Comparison of ENCODE assay signal across 12 cellular contexts in genomic region chr12:44847403-44847802, GRCh38. TPM values are rescaled to one million over a fixed set of nuclear protein-coding genes. Genes with fewer than 3 reads are reported as not detected.
A peak's percentile ranks its signal among the peaks of the same experiment; 100 is the strongest.
DNase-seq lines count a peak whose midpoint lies in the region; ATAC-seq, FAIRE-seq and TF ChIP-seq lines count a peak whose summit lies in the region.
"Had no signal": no experiment of that assay in that cellular context is flagged by ENCODE, and none has a peak within 500 bp of the region (broad histone marks: within the 10 kb centered on the region; RNA-seq: fewer than 3 reads in every experiment).

No MANE protein-coding gene starts in this region.

- intact Hi-C loops in GM12878 (cut with micrococcal nuclease; ENCODE audit: unreplicated experiment) (no loop called here), left ventricle myocardium superior (cut with micrococcal nuclease) (no loop called here), upper lobe of right lung (cut with DNase I) (no loop called here)

- ATAC-seq in GM18511 (IDR thresholded peaks at IDR 0.05; ENCODE audit: unreplicated experiment) = peak; percentile 31
- peak; percentile 25 for ATAC-seq in GM21367 (IDR thresholded peaks at IDR 0.05; ENCODE audit: unreplicated experiment)
- ATAC-seq in HG03280 (IDR thresholded peaks at IDR 0.05; ENCODE audit: unreplicated experiment) = peak; percentile 14
- ATAC-seq in GM12878 = peak; percentile 31; the same call in 2 of the 3 replicates
- no peak for ATAC-seq in left ventricle myocardium superior
- no peak for ATAC-seq in upper lobe of right lung

- no peak for DNase-seq in GM12878 (ENCODE audit: low read depth, low spot score)
- no peak for DNase-seq in left ventricle myocardium superior
- DNase-seq in upper lobe of right lung = no peak
- no peak for DNase-seq in stimulated activated CD4-positive, alpha-beta T cell treated with anti-CD3 and anti-CD28 coated beads, Interleukin-2, amount 100 ng/mL, for 48 hours
- no peak for DNase-seq in stimulated activated naive CD4-positive, alpha-beta T cell treated with Interleukin-2 at 50 U/mL for 16 hours (lab: John Stamatoyannopoulos, UW)
- DNase-seq: adrenal gland, NCI-H1417, OCI-M1 had no signal

- H3K27me3 ChIP-seq in GM12878 (replicated peaks in 1 of 2; ENCODE audit: control insufficient read depth in 2 of 2, insufficient read depth in 2 of 2, low read length in 1 of 2) = no peaks in the 10 kb centered on the region
- H3K27me3 ChIP-seq in upper lobe of right lung = no peaks in the 10 kb centered on the region
- H3K27me3 ChIP-seq: adrenal gland had no signal

- no peak for TF ChIP-seq POLR2A in GM12878 (IDR thresholded peaks at IDR 0.05; ENCODE audit: low read depth, low read length)

- in situ Hi-C loops in GM12878 (cut with MboI) = no loop called here

- H3K79me2 ChIP-seq in GM12878 (ENCODE audit: control insufficient read depth, insufficient read depth, low read length) = no peaks in the 10 kb centered on the region

- TF ChIP-seq RAD21 in GM12878 (IDR thresholded peaks at IDR 0.05; ENCODE audit: insufficient read depth, low read depth, low read length) = no peak

- H3K9me3 ChIP-seq in GM12878 (replicated peaks; ENCODE audit: control insufficient read depth, insufficient read depth, low read length) = no peaks in the 10 kb centered on the region
- H3K9me3 ChIP-seq in upper lobe of right lung = no peaks in the 10 kb centered on the region
- H3K9me3 ChIP-seq: adrenal gland had no signal

- H3K4me3 ChIP-seq in GM12878 = no peak overlapping the region
- no peak overlapping the region for H3K4me3 ChIP-seq in upper lobe of right lung
- H3K4me3 ChIP-seq: adrenal gland had no signal

- no peak for FAIRE-seq in GM12878 (lab: Jason Lieb, UNC)

- WGBS in GM12878 (ENCODE audit: insufficient coverage, insufficient replicate concordance, low lambda C conversion rate, missing lambda C conversion rate) = 0% methylated on average over 1 of the region's 1 CpG

- H3K36me3 ChIP-seq in GM12878 (ENCODE audit: control insufficient read depth in 2 of 2, insufficient read depth in 2 of 2, low read length in 1 of 2) (no peaks in the 10 kb centered on the region), upper lobe of right lung (no peaks in the 10 kb centered on the region)
- H3K36me3 ChIP-seq: adrenal gland had no signal

- POLR2A ChIA-PET in GM12878 (lab: Charles Lee) = no interaction called here

- H3K9ac ChIP-seq in GM12878 (ENCODE audit: control insufficient read depth, insufficient read depth, low read length) = no peak overlapping the region

- H2AFZ ChIP-seq in GM12878 (ENCODE audit: control insufficient read depth, low read depth, low read length) = peak overlapping the region; percentile 89

- H3K4me2 ChIP-seq in GM12878 (ENCODE audit: control insufficient read depth, insufficient read depth) = peak overlapping the region; percentile 58; the same call in 1 of the 2 replicates

- SMC1A ChIA-PET in GM12878 (lab: Charles Lee; ENCODE audit: uncharacterized antibody, unreplicated experiment) = interaction anchor here (1.5 kb wide), 1 partner anchor 9 kb away, joined by 3 read pairs; no protein-coding TSS in a partner anchor

- CTCF ChIA-PET in GM12878 (lab: Yijun Ruan, JAX) = interaction anchor here (0.7 kb wide), 1 partner anchor 31 kb away, joined by 3 read pairs; no protein-coding TSS in a partner anchor

- H3K27ac ChIP-seq in GM12878 (ENCODE audit: control insufficient read depth, insufficient read depth) (no peak overlapping the region), upper lobe of right lung (no peak overlapping the region)
- H3K27ac ChIP-seq: adrenal gland, HL-60 had no signal

- RAD21 ChIA-PET in GM12878 (lab: Charles Lee; ENCODE audit: unreplicated experiment) = no interaction called here

- TF ChIP-seq EP300 in GM12878 (IDR thresholded peaks at IDR 0.05; ENCODE audit: borderline replicate concordance in 1 of 2, control insufficient read depth in 1 of 2, low read depth in 2 of 2, low read length in 2 of 2) = no peak

- H3K4me1 ChIP-seq in GM12878 (ENCODE audit: control insufficient read depth, insufficient read depth, low read length) (peaks cover 6% of the 10 kb centered on the region), upper lobe of right lung (no peaks in the 10 kb centered on the region)
- H3K4me1 ChIP-seq: adrenal gland had no signal

- TF ChIP-seq CTCF in GM12878 (IDR thresholded peaks at IDR 0.05 in 2 of 3, conservative IDR thresholded peaks at IDR 0.05 in 1 of 3; ENCODE audit: control insufficient read depth in 2 of 3, extremely low read depth in 1 of 3, insufficient read depth in 1 of 3, low read depth in 3 of 3, low read length in 3 of 3) (no peak), upper lobe of right lung (IDR thresholded peaks at IDR 0.05) (no peak)

- no TSS peak for BruUV-seq in GM12878 (replicated peaks; lab: Mats Ljungman, UMichigan)

- H4K20me1 ChIP-seq in GM12878 (ENCODE audit: control insufficient read depth, insufficient read depth) = no peaks in the 10 kb centered on the region

TF ChIP-seq in GM12878, 131 proteins besides CTCF, POLR2A, EP300 and RAD21:
- no peak for TF ChIP-seq PAX5 (IDR thresholded peaks at IDR 0.05; ENCODE audit: borderline replicate concordance, low read depth, low read length)
- TF ChIP-seq ZSCAN29 (IDR thresholded peaks at IDR 0.05) = no peak
- TF ChIP-seq ZNF384 (IDR thresholded peaks at IDR 0.05; ENCODE audit: borderline replicate concordance, low read depth, low read length) = peak; percentile 60; the same call in 1 of the 2 replicates
- TF ChIP-seq TBL1XR1 (IDR thresholded peaks at IDR 0.05; ENCODE audit: low read depth, low read length) = 0 out of 2 replicates have a peak, but pooled peaks have one; percentile 3
- TF ChIP-seq MYB (IDR thresholded peaks at IDR 0.05; ENCODE audit: borderline replicate concordance, low read depth, low read length) = no peak
- TF ChIP-seq CEBPZ (IDR thresholded peaks at IDR 0.05; ENCODE audit: low read depth, low read length) = no peak
- no peak for TF ChIP-seq YY1 (IDR thresholded peaks at IDR 0.05; ENCODE audit: low read depth, low read length)
- TF ChIP-seq MXI1 (IDR thresholded peaks at IDR 0.05; ENCODE audit: low read depth, low read length) = no peak
- TF ChIP-seq CBX5 (IDR thresholded peaks at IDR 0.05; ENCODE audit: low read depth) = no peak
TF ChIP-seq in GM12878: peak in this region for 2.

RNA-seq across cellular contexts. Expression of gene NELL2, which starts 28.7 kb away (rescaled TPM):
- 1.9 and 4.3 TPM in 2 replicates for total RNA-seq in GM12878 (2013; cell fraction: nucleolus; rRNA removed)
- total RNA-seq in GM12878 (2014; rRNA removed) = 1.7 and 1.9 TPM in 2 replicates
- 0.58 and 0.88 TPM in 2 replicates for total RNA-seq in GM12878 (2014; rRNA removed; fragmentation: Illumina TruSeq; extraction: Trizol)
- total RNA-seq in GM12878 (2021) = 0.85 and 1.3 TPM in 2 replicates
- not detected for polyA plus RNA-seq in GM12878 (2011; ENCODE audit: low read depth)
- polyA plus RNA-seq in GM12878 (2011; rRNA removed) = 0.67 and 0.94 TPM in 2 replicates
- polyA plus RNA-seq in GM12878 (2011; cell fraction: cytosol; rRNA removed) = 0.36 and 0.50 TPM in 2 replicates
- polyA plus RNA-seq in GM12878 (2011; cell fraction: nucleus; rRNA removed) = 0.42 and 0.57 TPM in 2 replicates
- polyA plus RNA-seq in GM12878 (2012) = 0.17 TPM in 1 of 2 replicates, not detected in the other
- polyA plus RNA-seq in GM12878 (2014; fragmentation: Illumina TruSeq; extraction: Trizol) = 0.87 and 1.4 TPM in 2 replicates
- under 1 TPM; 0.27 to 0.56 TPM for polyA plus RNA-seq in GM12878 (2014; fragmentation: Nextera tagmentation; extraction: Ambion mirVana)
- polyA plus RNA-seq in GM12878 (2014; rRNA removed) = 0.85 and 2.3 TPM in 2 replicates
- polyA plus RNA-seq in GM12878 (2016; fragmentation: Nextera tagmentation; extraction: Ambion mirVana) = 1 to 10 TPM in 1 of 2 experiments, under 1 TPM in 1; 0.47 to 1.1 TPM
- 1.2 and 2.8 TPM in 2 replicates for polyA minus RNA-seq in GM12878 (2011; rRNA and poly(A)+ RNA removed)
- not detected in 2 replicates for polyA minus RNA-seq in GM12878 (2011; cell fraction: cytosol; rRNA and poly(A)+ RNA removed)
- 1.1 and 1.5 TPM in 2 replicates for polyA minus RNA-seq in GM12878 (2011; cell fraction: nucleus; rRNA and poly(A)+ RNA removed)
- 0.50 TPM for total RNA-seq in left ventricle myocardium superior
- total RNA-seq in upper lobe of right lung = 1.6 TPM

Comparison
In these comparisons a context has a peak if more than half of its experiments do, and no peak if none do; other contexts are left out.
1. ATAC-seq: peak in GM18511 (single experiment), GM21367 (single experiment), HG03280 (single experiment) and GM12878 (single experiment); none in left ventricle myocardium superior (single experiment) and upper lobe of right lung (single experiment).